6 cellular contexts compared by ENCODE assay signal in the genomic region with DNA sequence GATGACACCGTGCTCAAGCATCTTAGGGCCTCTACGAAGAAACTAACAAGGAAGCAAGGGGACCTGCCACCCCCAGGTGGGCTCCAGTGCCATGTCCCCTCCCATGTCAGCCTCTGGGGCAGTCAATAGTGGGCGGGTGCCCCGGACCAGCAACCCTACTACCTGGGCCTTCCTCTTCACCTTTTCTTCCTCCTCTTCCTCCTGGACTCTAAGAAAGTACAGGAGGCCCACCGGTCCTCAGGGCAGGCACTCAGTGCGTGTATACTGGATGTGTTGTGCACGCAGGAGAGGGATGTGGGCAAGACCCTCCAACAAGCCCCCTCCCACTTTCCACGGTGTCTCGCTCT. TPM values are rescaled to one million over a fixed set of nuclear protein-coding genes. Genes with fewer than 3 reads are reported as not detected.
"Had no signal": no experiment of that assay in that cellular context is flagged by ENCODE, and none has a peak within 500 bp of the region (broad histone marks: within the 10 kb centered on the region; RNA-seq: fewer than 3 reads in every experiment).

No MANE protein-coding gene starts in this region.

RNA-seq across cellular contexts. Expression of a gene that starts 22.3 kb away (rescaled TPM):
- total RNA-seq: PC-3, Right ventricle myocardium superior, RPMI7951, SJCRH30, SJSA1, SK-MEL-5 had no signal

RNA-seq across cellular contexts. Expression of a gene that starts 59.9 kb away (rescaled TPM):
- total RNA-seq: SK-MEL-5 had no signal
